ENCODE assay signal across 8 cellular contexts in the genomic region with DNA sequence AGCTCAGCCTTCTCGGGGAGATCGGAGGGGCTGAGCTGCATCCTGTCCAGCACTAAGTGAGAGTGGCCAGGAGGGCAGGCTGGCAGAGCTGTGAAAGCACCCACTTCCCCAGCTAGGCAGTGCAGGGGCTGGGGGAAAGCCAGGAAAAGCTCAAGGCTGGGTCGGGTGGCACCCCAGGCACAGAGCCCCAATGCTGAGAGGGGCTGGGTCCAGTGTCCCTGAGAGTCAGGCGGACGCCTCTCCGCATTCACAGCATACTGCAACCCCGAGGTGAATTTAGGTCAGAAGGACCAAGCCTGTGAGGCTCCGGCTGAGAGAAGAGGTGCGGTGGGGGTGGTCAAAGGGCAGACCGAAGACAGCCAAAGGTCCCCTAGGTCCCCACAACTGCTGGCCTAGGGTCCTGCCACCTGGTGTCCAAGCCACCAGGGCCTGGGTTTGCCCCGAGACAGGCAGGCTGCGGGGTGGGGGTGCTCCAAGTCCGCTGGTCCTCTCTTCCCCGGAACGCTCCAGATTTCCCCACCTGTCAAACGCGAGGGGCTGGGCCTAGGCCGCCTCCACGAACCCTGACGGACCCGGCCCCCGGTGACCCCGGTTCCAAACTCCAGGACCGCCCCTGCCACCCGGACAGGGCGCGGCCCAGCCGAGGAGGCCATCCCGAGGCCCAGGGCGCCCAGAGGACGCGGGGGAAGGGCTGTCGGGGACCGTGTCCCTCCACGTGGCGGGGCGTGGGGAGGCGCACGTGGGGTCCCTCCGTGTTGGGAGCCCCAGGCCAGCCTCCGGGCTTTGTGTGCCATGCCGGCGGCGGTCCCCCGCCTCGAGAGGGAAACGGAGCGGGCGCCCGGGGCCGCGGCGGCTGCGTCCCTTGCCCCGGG. TPM values are rescaled to one million over a fixed set of nuclear protein-coding genes. Genes with fewer than 3 reads are reported as not detected.
DNase-seq lines count a peak whose midpoint lies in the region; ATAC-seq, FAIRE-seq and TF ChIP-seq lines count a peak whose summit lies in the region.

No MANE protein-coding gene starts in this region.

- H3K27me3 ChIP-seq in HUES6 (ENCODE audit: control insufficient read depth, insufficient read depth, low read length) (no peaks in the 10 kb centered on the region), fibroblast of lung (ENCODE audit: control insufficient read depth, insufficient read depth, low read length) (no peaks in the 10 kb centered on the region), neuron (ENCODE audit: insufficient read depth, low read length) (no peaks in the 10 kb centered on the region)

- ATAC-seq in GM21390 (IDR thresholded peaks at IDR 0.05; ENCODE audit: unreplicated experiment), result peak; percentile 22

- H2AFZ ChIP-seq in fibroblast of lung (ENCODE audit: low read length), result peak overlapping the region; percentile 35
- peak overlapping the region; percentile 85 for H2AFZ ChIP-seq in neuron (ENCODE audit: low read depth, low read length)

- H4K20me1 ChIP-seq in fibroblast of lung (ENCODE audit: control insufficient read depth, extremely low read depth, insufficient read depth, low read length), result no peaks in the 10 kb centered on the region

- 0 out of 2 replicates have a peak, but pooled peaks cover 3% of the 10 kb centered on the region for H3K4me1 ChIP-seq in HUES6 (ENCODE audit: control insufficient read depth, insufficient read depth, low read length)
- peaks cover 4% of the 10 kb centered on the region for H3K4me1 ChIP-seq in fibroblast of lung (ENCODE audit: control insufficient read depth, extremely low read depth, insufficient read depth, low read length)
- peaks cover 14% of the 10 kb centered on the region for H3K4me1 ChIP-seq in neuron (ENCODE audit: insufficient read depth, low read length)

- no peak for FAIRE-seq in GM12892 (lab: Jason Lieb, UNC)

- H3K4me3 ChIP-seq in HUES6 (ENCODE audit: low read depth, low read length) (peak overlapping the region; percentile 92), fibroblast of lung (replicated peaks in 1 of 4; ENCODE audit: control extremely low read depth in 1 of 4, insufficient read depth in 1 of 4, low read depth in 3 of 4, low read length in 4 of 4) (peak overlapping the region; percentile 75 to 90 (median 86)), neuron (ENCODE audit: low read length) (peak overlapping the region; percentile 80)

- peaks cover 6% of the 10 kb centered on the region; the same call in 1 of the 2 replicates for H3K36me3 ChIP-seq in HUES6 (ENCODE audit: control insufficient read depth, insufficient read depth, low read length)
- peaks cover 1% of the 10 kb centered on the region for H3K36me3 ChIP-seq in fibroblast of lung (ENCODE audit: control insufficient read depth, insufficient read depth, low read length)
- H3K36me3 ChIP-seq in neuron (ENCODE audit: insufficient read depth, low read length), result peaks cover 3% of the 10 kb centered on the region

- H3K27ac ChIP-seq in HUES6 (ENCODE audit: low read depth, low read length) (0 out of 2 replicates have a peak overlapping the region, but pooled peaks have one; percentile 32), fibroblast of lung (ENCODE audit: insufficient read depth, low read length) (peak overlapping the region; percentile 77)

- peak overlapping the region; percentile 89 for H3K9ac ChIP-seq in HUES6 (ENCODE audit: low read length)
- peak overlapping the region; percentile 83 for H3K9ac ChIP-seq in fibroblast of lung (ENCODE audit: insufficient read depth, low read length)

- no peak for TF ChIP-seq CTCF in fibroblast of lung (conservative IDR thresholded peaks at IDR 0.05 in 1 of 2, IDR thresholded peaks at IDR 0.05 in 1 of 2; ENCODE audit: low read depth in 1 of 2, low read length in 2 of 2)

- peak overlapping the region; percentile 93 for H3K4me2 ChIP-seq in fibroblast of lung (ENCODE audit: extremely low read depth, insufficient read depth, low read length)

- peaks cover 14% of the 10 kb centered on the region for H3K79me2 ChIP-seq in fibroblast of lung (ENCODE audit: control insufficient read depth, insufficient read depth, low read length)

- H3K9me3 ChIP-seq in HUES6 (ENCODE audit: control insufficient read depth, insufficient read depth, low read depth, low read length) (no peaks in the 10 kb centered on the region), fibroblast of lung (ENCODE audit: control insufficient read depth, insufficient read depth, low read depth, low read length) (no peaks in the 10 kb centered on the region), neuron (ENCODE audit: low read length) (no peaks in the 10 kb centered on the region)

- DNase-seq in Daoy (ENCODE audit: low read depth) (peak; percentile 23), fibroblast of lung (ENCODE audit: low read depth in 2 of 2) (no peak), GM12892 (ENCODE audit: insufficient read length) (no peak)
- DNase-seq in activated CD4-positive, alpha-beta T cell treated with anti-CD3 and anti-CD28 coated beads, Interleukin-2, amount 50 U/mL, for 24 hours (ENCODE audit: low read depth in 1 of 2, low spot score in 1 of 2), result peak; percentile 14 to 45
- DNase-seq in effector CD4-positive, alpha-beta T cell, result no peak

- no peak for TF ChIP-seq POLR2A in GM12892 (IDR thresholded peaks at IDR 0.05; ENCODE audit: low read depth, low read length)

RNA-seq across cellular contexts. Expression of gene CAMKK2, which starts 0.5 kb away (rescaled TPM):
- 5.5 and 7.9 TPM in 2 replicates for total RNA-seq in Daoy (2014; rRNA removed; shearing (Covaris generic))
- total RNA-seq in fibroblast of lung, result 13.1 and 19.3 TPM in 2 replicates
- polyA plus RNA-seq in fibroblast of lung, result 23.1 and 26.4 TPM in 2 replicates
- polyA plus RNA-seq in fibroblast of lung (2012), result 23.5 and 25.8 TPM in 2 replicates
- polyA minus RNA-seq in fibroblast of lung (ENCODE audit: low replicate concordance), result 39.7 and 50.9 TPM in 2 replicates
- 23.5 TPM for polyA plus RNA-seq in GM12892 (2012; ENCODE audit: missing spikeins)

RNA-seq across cellular contexts. Expression of gene ANAPC5, which starts 56.2 kb away (rescaled TPM):
- total RNA-seq in Daoy (2014; rRNA removed; shearing (Covaris generic)), result 170 and 239 TPM in 2 replicates
- 99.9 and 113 TPM in 2 replicates for total RNA-seq in fibroblast of lung
- 131 and 149 TPM in 2 replicates for polyA plus RNA-seq in fibroblast of lung
- 80.2 and 91.6 TPM in 2 replicates for polyA plus RNA-seq in fibroblast of lung (2012)
- 132 and 178 TPM in 2 replicates for polyA minus RNA-seq in fibroblast of lung (ENCODE audit: low replicate concordance)
- polyA plus RNA-seq in GM12892 (2012; ENCODE audit: missing spikeins), result 143 TPM

Comparison
In these comparisons a context has a peak if more than half of its experiments do, and no peak if none do; other contexts are left out.
1. DNase-seq: peak in Daoy (single experiment) and activated CD4-positive, alpha-beta T cell treated with anti-CD3 and anti-CD28 coated beads, Interleukin-2, amount 50 U/mL, for 24 hours (2 of 2); none in fibroblast of lung (0 of 2), effector CD4-positive, alpha-beta T cell (single experiment) and GM12892 (single experiment).
2. Peak in every context shown above with its lines, with median percentiles within 50 percentile points of each other: H3K4me3 ChIP-seq.